25 cellular contexts compared by ENCODE assay signal in the genomic region with DNA sequence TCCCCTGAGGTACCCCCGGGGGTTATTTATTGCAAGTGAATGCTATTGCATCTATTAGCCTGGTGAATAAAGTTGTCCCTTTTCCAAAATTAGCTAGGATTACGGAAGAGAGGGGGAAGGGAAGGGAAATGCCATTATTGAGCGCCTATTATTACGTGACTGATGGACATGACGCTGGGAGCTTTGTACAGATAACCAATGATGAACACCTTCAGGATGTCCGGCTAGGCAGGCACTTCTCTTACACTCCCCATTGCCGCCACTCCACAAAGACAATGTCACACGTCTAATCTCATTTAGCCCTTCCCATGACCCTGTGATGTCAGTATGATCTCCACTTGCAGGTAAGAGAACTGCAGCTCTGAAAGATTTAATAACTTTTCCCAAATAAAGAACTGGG. TPM values are rescaled to one million over a fixed set of nuclear protein-coding genes. Genes with fewer than 3 reads are reported as not detected.
DNase-seq lines count a peak whose midpoint lies in the region; ATAC-seq, FAIRE-seq and TF ChIP-seq lines count a peak whose summit lies in the region.
"Had no signal": no experiment of that assay in that cellular context is flagged by ENCODE, and none has a peak within 500 bp of the region (broad histone marks: within the 10 kb centered on the region; RNA-seq: fewer than 3 reads in every experiment).

No MANE protein-coding gene starts in this region.

- H3K4me2 ChIP-seq in H1 (ENCODE audit: insufficient read depth in 1 of 2, low read depth in 2 of 2, low read length in 2 of 2) = no peak overlapping the region
- H3K4me2 ChIP-seq: BLaER1 had no signal

- H3K9me3 ChIP-seq in left ventricle myocardium inferior (replicated peaks) (no peaks in the 10 kb centered on the region), H1 (ENCODE audit: insufficient read depth in 2 of 2, low read depth in 1 of 2, low read length in 1 of 2) (no peaks in the 10 kb centered on the region), gastroesophageal sphincter (no peaks in the 10 kb centered on the region)
- H3K9me3 ChIP-seq: BE2C, BLaER1 had no signal

- POLR2A ChIA-PET in H1 (lab: Charles Lee; ENCODE audit: partially characterized antibody) = interaction anchor here (2.0 to 11.1 kb wide), 2 partner anchors 32 to 46 kb away, joined by 8 to 123 read pairs; no protein-coding TSS in a partner anchor

- ATAC-seq in left cardiac atrium (no peak), gastroesophageal sphincter (no peak), HG02970 (IDR thresholded peaks at IDR 0.05; ENCODE audit: low FRiP score, unreplicated experiment) (no peak)

- H2BK5ac ChIP-seq in H1 (ENCODE audit: low read depth, low read length) = 0 out of 2 replicates have a peak overlapping the region, but pooled peaks have one; percentile 9

- intact Hi-C loops in left ventricle myocardium inferior (cut with micrococcal nuclease) (loop anchor here (5.0 to 10.0 kb wide), 2 partner anchors 51 to 148 kb away; no protein-coding TSS in a partner anchor), left cardiac atrium (cut with DNase I) (loop anchor here in 1 of 2 donors (10.0 kb wide), 1 partner anchor 158 kb away; no protein-coding TSS in a partner anchor)

- H3K27ac ChIP-seq in left ventricle myocardium inferior (replicated peaks) (peak overlapping the region; percentile 24), H1 (ENCODE audit: low read depth, low read length) (no peak overlapping the region), gastroesophageal sphincter (no peak overlapping the region)
- H3K27ac ChIP-seq: BLaER1 had no signal

- no peaks in the 10 kb centered on the region for H3K23me2 ChIP-seq in H1 (ENCODE audit: low read depth, low read length)

- no peak overlapping the region for H3K9ac ChIP-seq in H1 (replicated peaks in 1 of 4; ENCODE audit: extremely low read depth in 1 of 4, low read depth in 3 of 4, low read length in 3 of 4)
- H3K9ac ChIP-seq: BLaER1 had no signal

- no peak overlapping the region for H3K14ac ChIP-seq in H1 (ENCODE audit: insufficient read length)

- no peak overlapping the region for H2BK15ac ChIP-seq in H1 (ENCODE audit: low read length)

- H4K8ac ChIP-seq in H1 (ENCODE audit: extremely low read depth, insufficient read depth, low read length) = no peak overlapping the region

- TF ChIP-seq CTCF in left ventricle myocardium inferior (IDR thresholded peaks at IDR 0.05; ENCODE audit: borderline replicate concordance) (no peak), H1 (IDR thresholded peaks at IDR 0.05; ENCODE audit: control extremely low read depth in 1 of 3, insufficient read depth in 1 of 3, low read depth in 1 of 3, low read length in 3 of 3) (no peak), gastroesophageal sphincter (IDR thresholded peaks at IDR 0.05) (no peak)

- H3K4me1 ChIP-seq in left ventricle myocardium inferior = peaks cover 43% of the 10 kb centered on the region
- peaks cover 0 to 3% (median 1%) of the 10 kb centered on the region in 4 experiments; a peak in 5 of 7 replicates for H3K4me1 ChIP-seq in H1 (replicated peaks in 1 of 4; ENCODE audit: control insufficient read depth in 3 of 4, insufficient read depth in 4 of 4, low read length in 3 of 4)
- no peaks in the 10 kb centered on the region for H3K4me1 ChIP-seq in gastroesophageal sphincter
- H3K4me1 ChIP-seq: BE2C had no signal

- H3K27me3 ChIP-seq in left ventricle myocardium inferior (ENCODE audit: low read depth) (no peaks in the 10 kb centered on the region), H1 (replicated peaks in 1 of 4; ENCODE audit: control insufficient read depth in 3 of 4, extremely low read depth in 1 of 4, insufficient read depth in 3 of 4, low read length in 3 of 4) (no peaks in the 10 kb centered on the region; a peak in 1 of 7 replicates), gastroesophageal sphincter (no peaks in the 10 kb centered on the region)
- H3K27me3 ChIP-seq: BE2C, BLaER1 had no signal

- H3K23ac ChIP-seq in H1 (ENCODE audit: insufficient read length) = no peak overlapping the region

- no peak overlapping the region for H3K18ac ChIP-seq in H1 (ENCODE audit: extremely low read depth, low read length)

- no peak for TF ChIP-seq RAD21 in H1 (IDR thresholded peaks at IDR 0.05 in 1 of 2, conservative IDR thresholded peaks at IDR 0.05 in 1 of 2; ENCODE audit: low read depth in 2 of 2, low read length in 2 of 2)

- WGBS in H1 (ENCODE audit: extremely low coverage in 1 of 2, insufficient coverage in 1 of 2, insufficient read length in 1 of 2, insufficient replicate concordance in 2 of 2, low coverage in 1 of 2, low lambda C conversion rate in 2 of 2, missing lambda C conversion rate in 1 of 2), 2 experiments = 90% methylated on average over 8 of the region's 8 CpGs; no CpG with 5 or more reads in 1 of the 2 experiments
- WGBS in gastroesophageal sphincter (ENCODE audit: low coverage in 1 of 2), 2 donors = 76 to 78% methylated on average over 7 to 8 of the region's 8 CpGs

- H3K4ac ChIP-seq in H1 (replicated peaks; ENCODE audit: insufficient read length, low read depth, low read length) = no peak overlapping the region

- H4K20me1 ChIP-seq in H1 (replicated peaks in 1 of 2; ENCODE audit: control insufficient read depth in 1 of 2, insufficient read depth in 2 of 2, low read length in 2 of 2) = no peaks in the 10 kb centered on the region
- H4K20me1 ChIP-seq: BLaER1 had no signal

- DNase-seq in left ventricle myocardium inferior (no peak), left cardiac atrium (no peak), dermis blood vessel endothelial cell (peak; percentile 26), H1 (ENCODE audit: low read depth in 1 of 2, low spot score in 2 of 2) (no peak), hepatic stellate cell (ENCODE audit: low spot score) (no peak)
- DNase-seq: 8988T; ACHN; BE2C; C1 segment of cervical spinal cord; CD4-positive, alpha-beta memory T cell; CD4-positive, CD25-positive, alpha-beta regulatory T cell; CD8-positive, alpha-beta memory T cell; COR-L47; DMS79 treated with DMSO at 0.1 percent for 48 hours; GF-D8 had no signal

- H2BK120ac ChIP-seq in H1 (replicated peaks; ENCODE audit: low read depth, low read length) = no peak overlapping the region

- no peak overlapping the region for H2BK20ac ChIP-seq in H1 (ENCODE audit: low read length)

- no peak overlapping the region for H2AFZ ChIP-seq in H1 (ENCODE audit: low read length)

- TF ChIP-seq EP300 in H1 (IDR thresholded peaks at IDR 0.05; ENCODE audit: borderline replicate concordance in 1 of 2, low read depth in 2 of 2, low read length in 2 of 2) = no peak
- TF ChIP-seq EP300 in gastroesophageal sphincter (IDR thresholded peaks at IDR 0.05) = no peak

- H3K4me3 ChIP-seq in left ventricle myocardium inferior (no peak overlapping the region), H1 (ENCODE audit: extremely low read depth in 1 of 4, insufficient read depth in 2 of 4, low read depth in 3 of 4, low read length in 4 of 4) (no peak overlapping the region), gastroesophageal sphincter (no peak overlapping the region)
- H3K4me3 ChIP-seq: BLaER1 had no signal

- H2BK12ac ChIP-seq in H1 (ENCODE audit: low read depth, low read length) = no peak overlapping the region

- no peak overlapping the region for H4K91ac ChIP-seq in H1 (replicated peaks; ENCODE audit: insufficient read length, low read length)

- TF ChIP-seq POLR2A in H1 (IDR thresholded peaks at IDR 0.05; ENCODE audit: control extremely low read depth in 1 of 2, low read depth in 2 of 2, low read length in 2 of 2) (no peak), gastroesophageal sphincter (IDR thresholded peaks at IDR 0.05) (no peak)

- H4K5ac ChIP-seq in H1 (ENCODE audit: insufficient read length, low read depth, low read length) = no peak overlapping the region

- CTCF ChIA-PET in H1 (lab: Charles Lee; ENCODE audit: partially characterized antibody) = interaction anchor here (0.6 to 16.6 kb wide), 14 partner anchors 10 to 572 kb away, joined by 3 to 650 read pairs (median 28); a partner anchor contains a TSS

- no peaks in the 10 kb centered on the region for H3K79me2 ChIP-seq in H1 (ENCODE audit: control insufficient read depth in 1 of 2, insufficient read depth in 2 of 2, low read length in 2 of 2)

- H2AK5ac ChIP-seq in H1 (ENCODE audit: low read depth, low read length) = no peak overlapping the region

- FAIRE-seq in H1 (lab: Jason Lieb, UNC) = no peak
- FAIRE-seq: A204.1, D721Med, G401.6, GM12891, GM19239 had no signal

- no peak overlapping the region for H3K56ac ChIP-seq in H1 (replicated peaks; ENCODE audit: insufficient read length, low read depth, low read length)

- H3K36me3 ChIP-seq in left ventricle myocardium inferior = no peaks in the 10 kb centered on the region
- H3K36me3 ChIP-seq in H1 (ENCODE audit: control insufficient read depth in 2 of 4, insufficient read depth in 4 of 4, low read length in 3 of 4) = no peaks in the 10 kb centered on the region
- no peaks in the 10 kb centered on the region for H3K36me3 ChIP-seq in gastroesophageal sphincter
- H3K36me3 ChIP-seq: BE2C, BLaER1 had no signal

- H3K79me1 ChIP-seq in H1 (ENCODE audit: low read depth, low read length) = no peaks in the 10 kb centered on the region

TF ChIP-seq in H1, 55 proteins besides CTCF, POLR2A, EP300 and RAD21 (continues in another document):
- TF ChIP-seq KDM5A (IDR thresholded peaks at IDR 0.05; ENCODE audit: low read length) (no peak), ASH2L (IDR thresholded peaks at IDR 0.05; ENCODE audit: low read length) (no peak), CBX8 (IDR thresholded peaks at IDR 0.05; ENCODE audit: borderline replicate concordance, low read depth, low read length) (no peak), JUN (IDR thresholded peaks at IDR 0.05; ENCODE audit: low read depth, low read length) (no peak), TAF1 (IDR thresholded peaks at IDR 0.05; ENCODE audit: low read depth, low read length) (no peak), KDM1A (IDR thresholded peaks at IDR 0.05; ENCODE audit: borderline replicate concordance, low read length) (no peak), TCF12 (IDR thresholded peaks at IDR 0.05; ENCODE audit: low read depth, low read length) (no peak), RFX5 (IDR thresholded peaks at IDR 0.05; ENCODE audit: borderline replicate concordance, low read depth, low read length) (no peak), EGR1 (IDR thresholded peaks at IDR 0.05; ENCODE audit: borderline replicate concordance, low read depth, low read length) (no peak)

RNA-seq across cellular contexts. Expression of a gene that starts 9.4 kb away (rescaled TPM):
- total RNA-seq in left ventricle myocardium inferior (0.49 TPM), left cardiac atrium (under 1 TPM in 1 of 2 donors, not detected in 1; 0.38 TPM), dermis blood vessel endothelial cell (0.51 and 0.84 TPM in 2 replicates), gastroesophageal sphincter (1 to 10 TPM in 1 of 4 donors, not detected in 3; 2.1 TPM)
- 3.7 and 3.9 TPM in 2 replicates for total RNA-seq in H1 (2021; fragmentation: NEBNext Ultra II Directional; extraction: Animal tissue kit (Norgen Biotek cat#: 25700))
- polyA plus RNA-seq in H1 (2011; rRNA removed) = 2.5 and 4.0 TPM in 2 replicates
- 3.6 TPM for polyA plus RNA-seq in H1 (2011; cell fraction: cytosol; rRNA removed)
- 5.2 TPM for polyA plus RNA-seq in H1 (2011; cell fraction: nucleus; rRNA removed)
- 2.7 to 5.2 TPM (median 4.1 TPM) in 4 replicates for polyA plus RNA-seq in H1 (2012, experiment 1 of 2)
- 0.38 TPM for polyA plus RNA-seq in H1 (2012, experiment 2 of 2)
- polyA plus RNA-seq in H1 (2013, experiment 1 of 2) = 6.8 TPM
- 8.3 TPM for polyA plus RNA-seq in H1 (2013, experiment 2 of 2)
- 6.1 and 11.5 TPM in 2 replicates for polyA minus RNA-seq in H1 (2011; rRNA and poly(A)+ RNA removed)
- polyA minus RNA-seq in H1 (2011; cell fraction: cytosol; rRNA and poly(A)+ RNA removed) = 2.1 TPM
- polyA minus RNA-seq in H1 (2011; cell fraction: nucleus; rRNA and poly(A)+ RNA removed) = 3.4 TPM
- total RNA-seq: CD4-positive, alpha-beta memory T cell; CD4-positive, CD25-positive, alpha-beta regulatory T cell; CD8-positive, alpha-beta memory T cell had no signal
- polyA plus RNA-seq: AG04450; CD14-positive monocyte; CD4-positive, alpha-beta memory T cell; CD4-positive, CD25-positive, alpha-beta regulatory T cell; CD8-positive, alpha-beta memory T cell had no signal
